In genomic region chr17:39679521-39680192, GRCh38 we compare ENCODE assay signal across 9 cellular contexts. TPM values are rescaled to one million over a fixed set of nuclear protein-coding genes. Genes with fewer than 3 reads are reported as not detected.
DNase-seq lines count a peak whose midpoint lies in the region; ATAC-seq and TF ChIP-seq lines count a peak whose summit lies in the region.
"Had no signal": no experiment of that assay in that cellular context is flagged by ENCODE, and none has a peak within 500 bp of the region (broad histone marks: within the 10 kb centered on the region; RNA-seq: fewer than 3 reads in every experiment).

No MANE protein-coding gene starts in this region.

- H3K4me1 ChIP-seq in transverse colon = peaks cover 21 to 49% (median 47%) of the 10 kb centered on the region in 4 donors

- 64% methylated on average over 12 of the region's 12 CpGs; no CpG with 5 or more reads in 1 of the 2 donors for WGBS in transverse colon (ENCODE audit: low coverage in 1 of 2), 2 donors

- peak overlapping the region; percentile 66 to 79 (median 74) for H3K4me3 Mint-ChIP-seq in immature natural killer cell

- no peak overlapping the region for H3K4me3 ChIP-seq in transverse colon
- H3K4me3 ChIP-seq: suprapubic skin had no signal

- peak overlapping the region; percentile 91 to 98 (median 96) for H3K27ac Mint-ChIP-seq in immature natural killer cell

- ATAC-seq in Right ventricle myocardium inferior = peak; percentile 46
- no peak for ATAC-seq in GM21576 (IDR thresholded peaks at IDR 0.05; ENCODE audit: unreplicated experiment)

- H3K9me3 ChIP-seq in transverse colon = no peaks in the 10 kb centered on the region
- H3K9me3 ChIP-seq: suprapubic skin had no signal

- H3K9me3 Mint-ChIP-seq in immature natural killer cell = no peaks in the 10 kb centered on the region

- peaks cover 0 to 12% (median 0%) of the 10 kb centered on the region in 4 donors for H3K36me3 ChIP-seq in transverse colon

- peak; percentile 35 for TF ChIP-seq POLR2A in transverse colon (IDR thresholded peaks at IDR 0.05)

- no peaks in the 10 kb centered on the region for H3K27me3 ChIP-seq in transverse colon
- H3K27me3 ChIP-seq: suprapubic skin had no signal

- H3K4me1 Mint-ChIP-seq in immature natural killer cell = peaks cover 63 to 65% of the 10 kb centered on the region in 2 donors

- DNase-seq in Right ventricle myocardium inferior (ENCODE audit: missing footprints) = no peak
- no peak for DNase-seq in cardiac septum (ENCODE audit: low spot score)
- peak; percentile 37 for DNase-seq in activated effector memory CD4-positive, alpha-beta T cell treated with Interleukin-2 at 50 U/mL for 16 hours
- DNase-seq in immature natural killer cell = peak; percentile 44 to 57 (median 57)
- DNase-seq in transverse colon = no peak
- DNase-seq in occipital lobe (lab: John Stamatoyannopoulos, UW) = no peak
- DNase-seq in HPDE6-E6E7 (ENCODE audit: extremely low spot score) = no peak

- intact Hi-C loops in Right ventricle myocardium inferior (cut with DNase I) = no loop called here
- intact Hi-C loops in cardiac septum (cut with DNase I) = loop anchor here (2.0 kb wide), 1 partner anchor 15 kb away; the partner anchor contains the start of gene TCAP
- intact Hi-C loops in transverse colon (cut with DNase I; ENCODE audit: low total_unique reads) = no loop called here

- peak overlapping the region; percentile 64 to 82 (median 76) for H3K27ac ChIP-seq in transverse colon
- H3K27ac ChIP-seq: suprapubic skin had no signal

- TF ChIP-seq CTCF in transverse colon (IDR thresholded peaks at IDR 0.05) = peak in 1 of 5 experiments; percentile 22

- H3K36me3 Mint-ChIP-seq in immature natural killer cell = peaks cover 6 to 19% (median 10%) of the 10 kb centered on the region in 3 donors

- no peak for TF ChIP-seq EP300 in transverse colon (IDR thresholded peaks at IDR 0.05; ENCODE audit: low read depth)

- peaks cover 2 to 6% (median 3%) of the 10 kb centered on the region in 3 donors for H3K27me3 Mint-ChIP-seq in immature natural killer cell (ENCODE audit: low read depth in 3 of 3)

- in situ Hi-C loops in transverse colon (cut with MboI; ENCODE audit: low pct_ligation_motif_present in 1 of 4, low pct_unique_long_range_greater_than_20kb in 1 of 4, low sequenced_read_pairs in 3 of 4) = no loop called here

RNA-seq across cellular contexts. Expression of gene PGAP3, which starts 8.2 kb away (rescaled TPM):
- 10.4 TPM for total RNA-seq in Right ventricle myocardium inferior
- total RNA-seq in cardiac septum = 15.3 TPM
- 10 to 100 TPM; 24.0 to 47.1 (median 37.8) TPM for polyA plus RNA-seq in immature natural killer cell
- 10 to 100 TPM; 19.9 to 82.6 (median 46.2) TPM for total RNA-seq in transverse colon
- 8.9 TPM for total RNA-seq in occipital lobe

RNA-seq across cellular contexts. Expression of gene PNMT, which starts 11.4 kb away (rescaled TPM):
- total RNA-seq in Right ventricle myocardium inferior (5.1 TPM), cardiac septum (10.9 TPM), transverse colon (10 to 100 TPM in 1 of 4 donors, 1 to 10 TPM in 2, under 1 TPM in 1; 0.80 to 48.3 (median 1.3) TPM), occipital lobe (2.2 TPM)
- 1 to 10 TPM in 2 of 3 donors, not detected in 1; 1.4 to 1.6 TPM for polyA plus RNA-seq in immature natural killer cell

RNA-seq across cellular contexts. Expression of gene TCAP, which starts 14.5 kb away (rescaled TPM):
- total RNA-seq in Right ventricle myocardium inferior = 5,286 TPM
- total RNA-seq in cardiac septum = 4,725 TPM
- polyA plus RNA-seq in immature natural killer cell = not detected
- 1 to 10 TPM in 1 of 4 donors, under 1 TPM in 1, not detected in 2; 0.64 to 1.9 TPM for total RNA-seq in transverse colon
- 0.47 TPM for total RNA-seq in occipital lobe

RNA-seq across cellular contexts. Expression of gene ERBB2, which starts 20.2 kb away (rescaled TPM):
- total RNA-seq in Right ventricle myocardium inferior (68.7 TPM), cardiac septum (84.4 TPM), transverse colon (100 to 1,000 TPM; 175 to 439 (median 234) TPM), occipital lobe (10.1 TPM)
- polyA plus RNA-seq in immature natural killer cell = 10 to 100 TPM; 14.5 to 49.2 (median 25.2) TPM

RNA-seq across cellular contexts. Expression of gene STARD3, which starts 42.7 kb away (rescaled TPM):
- 21.4 TPM for total RNA-seq in Right ventricle myocardium inferior
- 21.9 TPM for total RNA-seq in cardiac septum
- 10 to 100 TPM; 45.1 to 88.6 (median 78.5) TPM for polyA plus RNA-seq in immature natural killer cell
- total RNA-seq in transverse colon = 100 to 1,000 TPM in 1 of 4 donors, 10 to 100 TPM in 3; 63.5 to 193 (median 73.2) TPM
- 16.2 TPM for total RNA-seq in occipital lobe

Comparison
In these comparisons a context has a peak if more than half of its experiments do, and no peak if none do; other contexts are left out.
1. DNase-seq: peak in activated effector memory CD4-positive, alpha-beta T cell treated with Interleukin-2 at 50 U/mL for 16 hours (single experiment) and immature natural killer cell (3 of 3); none in Right ventricle myocardium inferior (single experiment), cardiac septum (single experiment), transverse colon (single experiment), occipital lobe (single experiment) and HPDE6-E6E7 (single experiment).
2. RNA of gene TCAP, which starts 14.5 kb away (total RNA-seq): 5,286 TPM in Right ventricle myocardium inferior (single experiment) and 4,725 TPM in cardiac septum (single experiment); 0.64 to 1.9 TPM in transverse colon and 0.47 TPM in occipital lobe (single experiment); every median in the first group is over 1,000 times any median in the second.